In the genomic region with DNA sequence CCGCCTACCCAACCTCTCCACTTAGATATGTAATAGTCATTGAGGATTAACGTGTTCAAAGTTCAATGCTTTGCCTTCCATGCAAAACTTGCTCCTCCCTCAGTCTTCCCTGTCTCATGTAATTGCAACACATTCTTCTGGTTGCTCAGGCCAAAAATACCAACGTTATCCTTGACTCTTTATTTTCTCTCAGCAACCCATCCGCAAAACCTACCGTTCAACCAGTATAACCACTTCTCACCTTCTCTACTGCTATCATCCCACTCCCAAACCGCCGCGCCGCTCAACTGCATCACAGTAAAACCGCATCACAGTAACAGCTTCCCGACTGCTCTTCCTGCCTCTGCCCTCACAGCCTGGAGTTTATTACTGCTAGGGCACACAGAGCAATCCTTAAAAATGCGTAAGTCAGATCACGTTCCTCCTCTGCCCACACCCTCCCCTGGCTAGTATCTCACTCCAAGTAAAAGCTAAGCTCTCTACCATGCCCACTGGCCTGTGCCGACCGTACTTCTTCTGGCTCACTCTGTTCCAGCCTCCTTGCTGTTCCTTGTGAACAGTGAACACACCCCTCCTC, we compare ENCODE assay signal across 10 cellular contexts. TPM values are rescaled to one million over a fixed set of nuclear protein-coding genes. Genes with fewer than 3 reads are reported as not detected.
DNase-seq lines count a peak whose midpoint lies in the region; ATAC-seq, FAIRE-seq and TF ChIP-seq lines count a peak whose summit lies in the region.
"Had no signal": no experiment of that assay in that cellular context is flagged by ENCODE, and none has a peak within 500 bp of the region (broad histone marks: within the 10 kb centered on the region; RNA-seq: fewer than 3 reads in every experiment).

No MANE protein-coding gene starts in this region.

- H3K4me1 Mint-ChIP-seq in activated CD8-positive, alpha-beta T cell treated with anti-CD3 and anti-CD28 coated beads, Interleukin-2, amount 10 ng/mL, durations not matched to agents 7 days and 5 days (ENCODE audit: low read depth) = peaks cover 61% of the 10 kb centered on the region

- DNase-seq in activated naive CD4-positive, alpha-beta T cell treated with Interleukin-2 at 50 U/mL for 16 hours = peak; percentile 33
- DNase-seq in activated naive CD4-positive, alpha-beta T cell treated with anti-CD3 and anti-CD28 coated beads, Interleukin-2, amount 50 U/mL, for 16 hours = no peak
- DNase-seq in activated CD8-positive, alpha-beta T cell treated with anti-CD3 and anti-CD28 coated beads, Interleukin-2, amount 10 ng/mL, durations not matched to agents 7 days and 5 days = no peak
- no peak for DNase-seq in kidney
- DNase-seq in transverse colon = peak; percentile 58
- DNase-seq in substantia nigra (lab: John Stamatoyannopoulos, UW) = no peak
- no peak for DNase-seq in testis
- DNase-seq: NCI-H1436 treated with DMSO at 0.1 percent for 48 hours, SHP77 had no signal

- H3K27ac Mint-ChIP-seq in activated CD8-positive, alpha-beta T cell treated with anti-CD3 and anti-CD28 coated beads, Interleukin-2, amount 10 ng/mL, durations not matched to agents 7 days and 5 days = peak overlapping the region; percentile 68

- no peak overlapping the region for H3K9ac ChIP-seq in kidney (ENCODE audit: low read length in 2 of 2)

- H3K27me3 ChIP-seq in transverse colon (no peaks in the 10 kb centered on the region), testis (no peaks in the 10 kb centered on the region)

- POLR2A ChIA-PET in activated CD8-positive, alpha-beta T cell treated with anti-CD3 and anti-CD28 coated beads, Interleukin-2, amount 10 ng/mL, durations not matched to agents 7 days and 5 days (lab: Charles Lee) = interaction anchor here (4.8 kb wide), 1 partner anchor 16 kb away, joined by 55 read pairs; a partner anchor contains a TSS

- peaks cover 49% of the 10 kb centered on the region for H3K36me3 Mint-ChIP-seq in activated CD8-positive, alpha-beta T cell treated with anti-CD3 and anti-CD28 coated beads, Interleukin-2, amount 10 ng/mL, durations not matched to agents 7 days and 5 days (ENCODE audit: low read depth)

- FAIRE-seq in kidney (lab: Jason Lieb, UNC) = no peak

- H3K9me3 Mint-ChIP-seq in activated CD8-positive, alpha-beta T cell treated with anti-CD3 and anti-CD28 coated beads, Interleukin-2, amount 10 ng/mL, durations not matched to agents 7 days and 5 days (ENCODE audit: insufficient read depth) = no peaks in the 10 kb centered on the region

- H3K4me3 ChIP-seq in kidney (ENCODE audit: low read length in 2 of 2) (peak overlapping the region; percentile 30 to 40), transverse colon (no peak overlapping the region), testis (no peak overlapping the region)

- H3K4me1 ChIP-seq in kidney (ENCODE audit: control insufficient read depth in 1 of 2, insufficient read depth in 1 of 2, low read depth in 1 of 2, low read length in 2 of 2) = peaks cover 7 to 12% of the 10 kb centered on the region in 2 donors
- peaks cover 0 to 26% (median 15%) of the 10 kb centered on the region in 4 donors for H3K4me1 ChIP-seq in transverse colon
- no peaks in the 10 kb centered on the region for H3K4me1 ChIP-seq in testis

- H3K27ac ChIP-seq in kidney (ENCODE audit: low read depth in 2 of 2, low read length in 2 of 2) = peak overlapping the region; percentile 12 to 55
- peak overlapping the region; percentile 55 to 66 (median 62) for H3K27ac ChIP-seq in transverse colon
- H3K27ac ChIP-seq in substantia nigra (ENCODE audit: low read depth, low read length, poor library complexity, severe bottlenecking) = no peak overlapping the region
- no peak overlapping the region for H3K27ac ChIP-seq in testis

- CTCF ChIA-PET in activated CD8-positive, alpha-beta T cell treated with anti-CD3 and anti-CD28 coated beads, Interleukin-2, amount 10 ng/mL, durations not matched to agents 7 days and 5 days (lab: Charles Lee) = interaction anchor here (1.1 to 1.2 kb wide), 4 partner anchors 10 to 384 kb away, joined by 3 to 5 read pairs (median 4); no protein-coding TSS in a partner anchor

- peak overlapping the region; percentile 36 for H3K4me3 Mint-ChIP-seq in activated CD8-positive, alpha-beta T cell treated with anti-CD3 and anti-CD28 coated beads, Interleukin-2, amount 10 ng/mL, durations not matched to agents 7 days and 5 days

- no peak for TF ChIP-seq POLR2A in transverse colon (IDR thresholded peaks at IDR 0.05)
- TF ChIP-seq POLR2A in testis (IDR thresholded peaks at IDR 0.05) = no peak

- peaks cover 16 to 23% of the 10 kb centered on the region in 2 donors for H3K36me3 ChIP-seq in kidney (ENCODE audit: control insufficient read depth in 1 of 2, insufficient read depth in 2 of 2, low read length in 2 of 2)
- peaks cover 0 to 16% (median 6%) of the 10 kb centered on the region in 4 donors for H3K36me3 ChIP-seq in transverse colon
- H3K36me3 ChIP-seq in testis (ENCODE audit: low read depth, missing control alignments) = no peaks in the 10 kb centered on the region

- ATAC-seq in activated CD8-positive, alpha-beta T cell treated with anti-CD3 and anti-CD28 coated beads, Interleukin-2, amount 10 ng/mL, durations not matched to agents 7 days and 5 days = peak; percentile 49
- ATAC-seq in GM19324 (IDR thresholded peaks at IDR 0.05; ENCODE audit: low FRiP score, unreplicated experiment) = no peak

- WGBS in transverse colon (ENCODE audit: low coverage in 1 of 2), 2 donors = 41 to 62% methylated on average over 2 to 15 of the region's 15 CpGs
- 77 to 78% methylated on average over 15 of the region's 15 CpGs for WGBS in testis, 2 donors

- TF ChIP-seq CTCF in kidney (IDR thresholded peaks at IDR 0.05; ENCODE audit: borderline replicate concordance, extremely low read depth, insufficient read depth) (no peak), transverse colon (IDR thresholded peaks at IDR 0.05) (no peak), testis (IDR thresholded peaks at IDR 0.05) (no peak)

- in situ Hi-C loops in transverse colon (cut with MboI; ENCODE audit: low pct_ligation_motif_present in 1 of 4, low pct_unique_long_range_greater_than_20kb in 1 of 4, low sequenced_read_pairs in 3 of 4) = no loop called here

- H3K9me3 ChIP-seq in kidney (ENCODE audit: control insufficient read depth in 1 of 2, low read length in 2 of 2) (no peaks in the 10 kb centered on the region), transverse colon (no peaks in the 10 kb centered on the region), testis (no peaks in the 10 kb centered on the region)

- intact Hi-C loops in kidney (cut with DNase I) (no loop called here), transverse colon (cut with DNase I; ENCODE audit: low total_unique reads) (no loop called here), testis (cut with DNase I; ENCODE audit: low total_unique reads) (no loop called here)

- H3K27me3 Mint-ChIP-seq in activated CD8-positive, alpha-beta T cell treated with anti-CD3 and anti-CD28 coated beads, Interleukin-2, amount 10 ng/mL, durations not matched to agents 7 days and 5 days (ENCODE audit: low read depth) = no peaks in the 10 kb centered on the region

- TF ChIP-seq EP300 in transverse colon (IDR thresholded peaks at IDR 0.05; ENCODE audit: low read depth) = no peak

RNA-seq across cellular contexts. Expression of a gene that starts 8.2 kb away (rescaled TPM):
- 10 to 100 TPM; 39.9 to 44.7 TPM for total RNA-seq in activated CD8-positive, alpha-beta T cell treated with anti-CD3 and anti-CD28 coated beads, Interleukin-2, amount 10 ng/mL, durations not matched to agents 7 days and 5 days
- total RNA-seq in kidney (48.5 TPM), transverse colon (10 to 100 TPM; 27.7 to 98.3 (median 66.7) TPM), testis (100 to 1,000 TPM in 1 of 2 donors, 10 to 100 TPM in 1; 87.6 to 141 TPM)
- polyA plus RNA-seq in kidney (ENCODE audit: insufficient read depth, low read depth, low replicate concordance) (130 TPM), testis (ENCODE audit: insufficient read depth, low read depth, low replicate concordance) (94.2 TPM)

RNA-seq across cellular contexts. Expression of a gene that starts 17.7 kb away (rescaled TPM):
- total RNA-seq in activated CD8-positive, alpha-beta T cell treated with anti-CD3 and anti-CD28 coated beads, Interleukin-2, amount 10 ng/mL, durations not matched to agents 7 days and 5 days = 100 to 1,000 TPM; 227 to 233 TPM
- total RNA-seq in kidney (64.8 TPM), transverse colon (100 to 1,000 TPM in 1 of 4 donors, 10 to 100 TPM in 3; 43.1 to 195 (median 60.0) TPM), testis (10 to 100 TPM; 73.2 to 75.7 TPM)
- polyA plus RNA-seq in kidney (ENCODE audit: insufficient read depth, low read depth, low replicate concordance) (126 TPM), testis (ENCODE audit: insufficient read depth, low read depth, low replicate concordance) (82.6 TPM)

Comparison
In these comparisons a context has a peak if more than half of its experiments do, and no peak if none do; other contexts are left out.
1. DNase-seq: peak in activated naive CD4-positive, alpha-beta T cell treated with Interleukin-2 at 50 U/mL for 16 hours (single experiment) and transverse colon (single experiment); none in activated naive CD4-positive, alpha-beta T cell treated with anti-CD3 and anti-CD28 coated beads, Interleukin-2, amount 50 U/mL, for 16 hours (single experiment), activated CD8-positive, alpha-beta T cell treated with anti-CD3 and anti-CD28 coated beads, Interleukin-2, amount 10 ng/mL, durations not matched to agents 7 days and 5 days (single experiment), kidney (single experiment), substantia nigra (0 of 49) and testis (single experiment).
2. H3K27ac ChIP-seq: peak in kidney (2 of 2) and transverse colon (4 of 4); none in substantia nigra (single experiment) and testis (0 of 2).
3. H3K4me3 ChIP-seq: peak in kidney (2 of 2); none in transverse colon (0 of 4) and testis (0 of 2).